1 cellular context compared by ENCODE assay signal in the genomic region with DNA sequence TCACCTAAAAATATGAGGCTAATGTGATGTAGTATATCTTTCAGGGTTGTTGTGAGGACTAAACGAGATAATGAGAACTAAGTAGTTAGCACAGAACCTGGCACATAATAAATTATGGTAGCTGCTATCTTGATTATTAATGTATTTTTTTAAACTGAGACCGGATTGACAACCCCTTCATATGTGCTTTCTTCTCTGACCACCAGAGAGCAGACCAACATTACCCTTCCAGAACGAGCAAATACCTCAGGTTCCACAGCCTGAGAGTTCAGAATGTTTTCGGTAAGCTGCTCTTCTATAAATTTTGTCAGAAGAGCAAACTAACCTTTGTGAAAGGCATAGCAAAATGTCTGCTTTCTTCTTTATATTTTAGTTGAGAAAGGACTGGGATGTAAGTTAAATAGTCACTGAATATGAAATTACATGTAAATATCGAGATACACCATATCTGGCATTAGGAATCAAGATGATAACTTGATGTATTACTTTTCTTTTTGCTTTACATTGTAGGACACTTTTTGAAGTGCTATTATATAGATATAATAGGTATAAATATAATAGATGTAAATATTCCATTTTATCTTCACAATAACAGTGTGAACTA.
TF ChIP-seq lines count a peak whose summit lies in the region.

No MANE protein-coding gene starts in this region.

TF ChIP-seq in HCT116, 20 proteins besides CTCF, POLR2A, EP300 and RAD21 (continued from another document):
- TF ChIP-seq, protein P1, sequence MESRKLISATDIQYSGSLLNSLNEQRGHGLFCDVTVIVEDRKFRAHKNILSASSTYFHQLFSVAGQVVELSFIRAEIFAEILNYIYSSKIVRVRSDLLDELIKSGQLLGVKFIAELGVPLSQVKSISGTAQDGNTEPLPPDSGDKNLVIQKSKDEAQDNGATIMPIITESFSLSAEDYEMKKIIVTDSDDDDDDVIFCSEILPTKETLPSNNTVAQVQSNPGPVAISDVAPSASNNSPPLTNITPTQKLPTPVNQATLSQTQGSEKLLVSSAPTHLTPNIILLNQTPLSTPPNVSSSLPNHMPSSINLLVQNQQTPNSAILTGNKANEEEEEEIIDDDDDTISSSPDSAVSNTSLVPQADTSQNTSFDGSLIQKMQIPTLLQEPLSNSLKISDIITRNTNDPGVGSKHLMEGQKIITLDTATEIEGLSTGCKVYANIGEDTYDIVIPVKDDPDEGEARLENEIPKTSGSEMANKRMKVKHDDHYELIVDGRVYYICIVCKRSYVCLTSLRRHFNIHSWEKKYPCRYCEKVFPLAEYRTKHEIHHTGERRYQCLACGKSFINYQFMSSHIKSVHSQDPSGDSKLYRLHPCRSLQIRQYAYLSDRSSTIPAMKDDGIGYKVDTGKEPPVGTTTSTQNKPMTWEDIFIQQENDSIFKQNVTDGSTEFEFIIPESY (IDR thresholded peaks at IDR 0.05; ENCODE audit: extremely low read depth, insufficient replicate concordance, low read length): no peak
- TF ChIP-seq EGR1 (IDR thresholded peaks at IDR 0.05; ENCODE audit: low read depth) (no peak), POLR2AphosphoS5 (IDR thresholded peaks at IDR 0.05; ENCODE audit: low read depth, low read length) (no peak), JUND (IDR thresholded peaks at IDR 0.05) (no peak), SRF (IDR thresholded peaks at IDR 0.05; ENCODE audit: low read depth) (no peak)
TF ChIP-seq in HCT116: peak in this region for 0.
